Comparison of ENCODE assay signal across 17 cellular contexts in genomic region chr10:110613341-110613995, GRCh38. TPM values are rescaled to one million over a fixed set of nuclear protein-coding genes. Genes with fewer than 3 reads are reported as not detected.
DNase-seq lines count a peak whose midpoint lies in the region; ATAC-seq and TF ChIP-seq lines count a peak whose summit lies in the region.
"Had no signal": no experiment of that assay in that cellular context is flagged by ENCODE, and none has a peak within 500 bp of the region (broad histone marks: within the 10 kb centered on the region; RNA-seq: fewer than 3 reads in every experiment).

No MANE protein-coding gene starts in this region.

- no peaks in the 10 kb centered on the region for H3K9me2 ChIP-seq in PC-3 (replicated peaks; ENCODE audit: low read length)

- H3K79me2 ChIP-seq in PC-3 (ENCODE audit: low read length): no peaks in the 10 kb centered on the region

- no peaks in the 10 kb centered on the region for H3K27me3 ChIP-seq in PC-3 (ENCODE audit: low read length)

- peaks cover 22% of the 10 kb centered on the region for H3K4me1 Mint-ChIP-seq in activated T-helper 17 cell treated with anti-CD3 and anti-CD28 coated beads, Interleukin-2, amount 50 U/mL, for 72 hours
- H3K4me1 Mint-ChIP-seq in activated T-helper 1 cell treated with anti-CD3 and anti-CD28 coated beads, Interleukin-12 subunit alpha, Interleukin-12 subunit beta, Interleukin-2, Interleukin-4 antibody, amounts not matched to agents 30 ng/mL and 10 ng/mL and 1 ng/mL, durations not matched to agents 14 hours and 24 hours and 36 hours (ENCODE audit: low read depth): peaks cover 72% of the 10 kb centered on the region

- no peak overlapping the region for H2AFZ ChIP-seq in PC-3 (ENCODE audit: low read length)

- no peaks in the 10 kb centered on the region for H3K4me1 ChIP-seq in PC-3 (ENCODE audit: insufficient read depth, low read length)

- no peaks in the 10 kb centered on the region for H3K9me3 Mint-ChIP-seq in activated T-helper 17 cell treated with anti-CD3 and anti-CD28 coated beads, Interleukin-2, amount 50 U/mL, for 72 hours
- H3K9me3 Mint-ChIP-seq in activated T-helper 1 cell treated with anti-CD3 and anti-CD28 coated beads, Interleukin-12 subunit alpha, Interleukin-12 subunit beta, Interleukin-2, Interleukin-4 antibody, amounts not matched to agents 30 ng/mL and 10 ng/mL and 1 ng/mL, durations not matched to agents 14 hours and 24 hours and 36 hours: no peaks in the 10 kb centered on the region
- H3K9me3 Mint-ChIP-seq: IgD-negative memory B cell, T-cell had no signal

- H3K27ac ChIP-seq in PC-3 (ENCODE audit: low read length): no peak overlapping the region

- CTCF ChIA-PET in PC-3 (lab: Charles Lee): no interaction called here

- TF ChIP-seq CTCF in PC-3 (conservative IDR thresholded peaks at IDR 0.05; ENCODE audit: low read depth, low read length): no peak

- POLR2A ChIA-PET in PC-3 (lab: Charles Lee; ENCODE audit: unreplicated experiment): no interaction called here

- intact Hi-C loops in PC-3 (cut with micrococcal nuclease): loop anchor here (5.0 kb wide), 1 partner anchor 279 kb away; no protein-coding TSS in a partner anchor
- intact Hi-C loops in activated T-helper 1 cell treated with anti-CD3 and anti-CD28 coated beads, Interleukin-12 subunit alpha, Interleukin-12 subunit beta, Interleukin-2, Interleukin-4 antibody, amounts not matched to agents 30 ng/mL and 10 ng/mL and 1 ng/mL, durations not matched to agents 14 hours and 24 hours and 36 hours (cut with micrococcal nuclease): loop anchor here (5.0 to 10.0 kb wide), 3 partner anchors 251 to 1569 kb away; partner anchors contain the start of gene GPAM

- no peak overlapping the region for H3K4me2 ChIP-seq in PC-3 (ENCODE audit: low read length)

- peak overlapping the region; percentile 73 for H3K27ac Mint-ChIP-seq in activated T-helper 17 cell treated with anti-CD3 and anti-CD28 coated beads, Interleukin-2, amount 50 U/mL, for 72 hours
- H3K27ac Mint-ChIP-seq in activated T-helper 1 cell treated with anti-CD3 and anti-CD28 coated beads, Interleukin-12 subunit alpha, Interleukin-12 subunit beta, Interleukin-2, Interleukin-4 antibody, amounts not matched to agents 30 ng/mL and 10 ng/mL and 1 ng/mL, durations not matched to agents 14 hours and 24 hours and 36 hours: no peak overlapping the region
- H3K27ac Mint-ChIP-seq: IgD-negative memory B cell, T-cell had no signal

- DNase-seq in ELR (ENCODE audit: low read depth) (peak; percentile 14), GOT3 (lab: John Stamatoyannopoulos, UW) (no peak), PC-3 (no peak)
- no peak for DNase-seq in activated T-helper 1 cell treated with anti-CD3 and anti-CD28 coated beads, Interleukin-12 subunit alpha, Interleukin-12 subunit beta, Interleukin-2, Interleukin-4 antibody, amounts not matched to agents 30 ng/mL and 10 ng/mL and 1 ng/mL, durations not matched to agents 14 hours and 24 hours and 36 hours (ENCODE audit: low spot score)
- DNase-seq in effector CD4-positive, alpha-beta T cell: no peak
- DNase-seq: activated gamma-delta T cell; CD4-positive, alpha-beta memory T cell; effector CD8-positive, alpha-beta T cell; hippocampal formation; midbrain; NCI-H510A treated with DMSO at 0.1 percent for 48 hours; right cardiac atrium; T-cell had no signal

- no peak overlapping the region for H3K4me3 ChIP-seq in PC-3 (ENCODE audit: low read length)

- H3K36me3 ChIP-seq in PC-3 (ENCODE audit: low read depth, low read length): no peaks in the 10 kb centered on the region

- no peaks in the 10 kb centered on the region for H4K20me1 ChIP-seq in PC-3 (ENCODE audit: low read length)

- no peaks in the 10 kb centered on the region for H3K36me3 Mint-ChIP-seq in activated T-helper 17 cell treated with anti-CD3 and anti-CD28 coated beads, Interleukin-2, amount 50 U/mL, for 72 hours (ENCODE audit: low read depth)
- H3K36me3 Mint-ChIP-seq in activated T-helper 1 cell treated with anti-CD3 and anti-CD28 coated beads, Interleukin-12 subunit alpha, Interleukin-12 subunit beta, Interleukin-2, Interleukin-4 antibody, amounts not matched to agents 30 ng/mL and 10 ng/mL and 1 ng/mL, durations not matched to agents 14 hours and 24 hours and 36 hours (ENCODE audit: low read depth): no peaks in the 10 kb centered on the region
- H3K36me3 Mint-ChIP-seq: CD4-positive, alpha-beta memory T cell; T-cell had no signal

- no peaks in the 10 kb centered on the region for H3K9me3 ChIP-seq in PC-3 (ENCODE audit: low read length)

- no peaks in the 10 kb centered on the region for H3F3A ChIP-seq in PC-3 (ENCODE audit: low read length, unreplicated experiment)

- no peak overlapping the region for H3K9ac ChIP-seq in PC-3 (ENCODE audit: low read length)

- H3K4me3 Mint-ChIP-seq in activated T-helper 17 cell treated with anti-CD3 and anti-CD28 coated beads, Interleukin-2, amount 50 U/mL, for 72 hours: peak overlapping the region; percentile 44
- no peak overlapping the region for H3K4me3 Mint-ChIP-seq in activated T-helper 1 cell treated with anti-CD3 and anti-CD28 coated beads, Interleukin-12 subunit alpha, Interleukin-12 subunit beta, Interleukin-2, Interleukin-4 antibody, amounts not matched to agents 30 ng/mL and 10 ng/mL and 1 ng/mL, durations not matched to agents 14 hours and 24 hours and 36 hours
- H3K4me3 Mint-ChIP-seq: CD4-positive, alpha-beta memory T cell; T-cell had no signal

- peak; percentile 2 for ATAC-seq in GM18520 (IDR thresholded peaks at IDR 0.05; ENCODE audit: unreplicated experiment)
- peak; percentile 31 for ATAC-seq in HG03159 (IDR thresholded peaks at IDR 0.05; ENCODE audit: unreplicated experiment)
- ATAC-seq in activated T-helper 17 cell treated with anti-CD3 and anti-CD28 coated beads, Interleukin-2, amount 50 U/mL, for 72 hours (replicated peaks): peak; percentile 59
- no peak for ATAC-seq in PC-3
- ATAC-seq: right cardiac atrium, T-cell had no signal

- no peaks in the 10 kb centered on the region for H3K27me3 Mint-ChIP-seq in activated T-helper 17 cell treated with anti-CD3 and anti-CD28 coated beads, Interleukin-2, amount 50 U/mL, for 72 hours
- peaks cover 2% of the 10 kb centered on the region for H3K27me3 Mint-ChIP-seq in activated T-helper 1 cell treated with anti-CD3 and anti-CD28 coated beads, Interleukin-12 subunit alpha, Interleukin-12 subunit beta, Interleukin-2, Interleukin-4 antibody, amounts not matched to agents 30 ng/mL and 10 ng/mL and 1 ng/mL, durations not matched to agents 14 hours and 24 hours and 36 hours (ENCODE audit: insufficient read depth)
- H3K27me3 Mint-ChIP-seq: CD4-positive, alpha-beta memory T cell; IgD-negative memory B cell; T-cell had no signal

- BruUV-seq in PC-3 (replicated peaks; lab: Mats Ljungman, UMichigan): no TSS peak

RNA-seq across cellular contexts. Expression of gene RBM20, which starts 30.7 kb away (rescaled TPM):
- total RNA-seq in activated T-helper 17 cell treated with anti-CD3 and anti-CD28 coated beads, Interleukin-2, amount 50 U/mL, for 72 hours: under 1 TPM in 1 of 2 donors, not detected in 1; 0.16 TPM
- 0.40 and 1.3 TPM in 2 replicates for total RNA-seq in PC-3 (2014; rRNA removed)
- total RNA-seq in activated T-helper 1 cell treated with anti-CD3 and anti-CD28 coated beads, Interleukin-12 subunit alpha, Interleukin-12 subunit beta, Interleukin-2, Interleukin-4 antibody, amounts not matched to agents 30 ng/mL and 10 ng/mL and 1 ng/mL, durations not matched to agents 14 hours and 24 hours and 36 hours: not detected in 2 replicates
- total RNA-seq: CD4-positive, alpha-beta memory T cell had no signal

RNA-seq across cellular contexts. Expression of gene SMC3, which starts 46.0 kb away (rescaled TPM):
- total RNA-seq in activated T-helper 17 cell treated with anti-CD3 and anti-CD28 coated beads, Interleukin-2, amount 50 U/mL, for 72 hours: 10 to 100 TPM; 74.0 to 77.3 TPM
- total RNA-seq in PC-3 (2014; rRNA removed): 18.4 and 20.3 TPM in 2 replicates
- total RNA-seq in activated T-helper 1 cell treated with anti-CD3 and anti-CD28 coated beads, Interleukin-12 subunit alpha, Interleukin-12 subunit beta, Interleukin-2, Interleukin-4 antibody, amounts not matched to agents 30 ng/mL and 10 ng/mL and 1 ng/mL, durations not matched to agents 14 hours and 24 hours and 36 hours: 74.5 and 77.9 TPM in 2 replicates
